ENCODE assay signal across 19 cellular contexts in the genomic region with DNA sequence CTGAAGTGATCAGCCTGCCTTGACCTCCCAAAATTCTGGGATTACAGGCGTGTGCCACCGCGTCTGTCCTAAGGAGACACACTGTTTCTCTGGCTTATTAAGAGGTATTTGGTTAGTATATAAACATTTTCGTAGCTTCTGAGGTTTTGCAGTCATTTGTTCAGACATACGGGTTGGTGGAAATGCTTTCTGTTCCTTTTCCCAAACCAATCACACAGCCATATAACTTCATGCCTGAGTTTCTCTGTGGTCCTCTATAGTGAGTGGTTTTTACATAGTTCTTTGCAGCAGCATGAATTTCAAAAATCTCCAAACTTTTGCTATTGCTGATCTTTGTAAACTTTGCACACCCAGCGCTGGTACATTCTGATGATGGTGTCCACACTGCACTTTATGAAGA.
DNase-seq lines count a peak whose midpoint lies in the region; ATAC-seq and TF ChIP-seq lines count a peak whose summit lies in the region.
"Had no signal": no experiment of that assay in that cellular context is flagged by ENCODE, and none has a peak within 500 bp of the region (broad histone marks: within the 10 kb centered on the region; RNA-seq: fewer than 3 reads in every experiment).

No MANE protein-coding gene starts in this region.

- H3K36me3 ChIP-seq in CD4-positive, alpha-beta memory T cell (ENCODE audit: insufficient read depth, low read length): no peaks in the 10 kb centered on the region
- H3K36me3 ChIP-seq in Loucy (ENCODE audit: insufficient read depth, low read length): no peaks in the 10 kb centered on the region
- H3K36me3 ChIP-seq in SK-N-SH (replicated peaks in 1 of 2; ENCODE audit: control insufficient read depth in 1 of 2, insufficient read depth in 2 of 2, low read length in 1 of 2): no peaks in the 10 kb centered on the region
- H3K36me3 ChIP-seq: HAP-1, right atrium auricular region had no signal

- H3K9me3 ChIP-seq in CD4-positive, alpha-beta memory T cell (ENCODE audit: control insufficient read depth in 1 of 2, low read length in 2 of 2): no peaks in the 10 kb centered on the region
- no peaks in the 10 kb centered on the region for H3K9me3 ChIP-seq in Loucy (ENCODE audit: insufficient read depth, low read depth, low read length)
- no peaks in the 10 kb centered on the region for H3K9me3 ChIP-seq in SK-N-SH
- H3K9me3 ChIP-seq: Caco-2, HAP-1, right atrium auricular region had no signal

- no peak for TF ChIP-seq CTCF in Loucy (conservative IDR thresholded peaks at IDR 0.05; ENCODE audit: low read length)
- no peak for TF ChIP-seq CTCF in osteocyte (IDR thresholded peaks at IDR 0.05)
- TF ChIP-seq CTCF in WTC11 (IDR thresholded peaks at IDR 0.05): no peak
- no peak for TF ChIP-seq CTCF in SK-N-SH (IDR thresholded peaks at IDR 0.05)

- H3K9me3 Mint-ChIP-seq in CD4-positive, alpha-beta memory T cell: no peaks in the 10 kb centered on the region
- no peaks in the 10 kb centered on the region for H3K9me3 Mint-ChIP-seq in activated naive CD8-positive, alpha-beta T cell treated with anti-CD3 and anti-CD28 coated beads for 36 hours
- no peaks in the 10 kb centered on the region for H3K9me3 Mint-ChIP-seq in osteocyte (ENCODE audit: unreplicated experiment)
- H3K9me3 Mint-ChIP-seq in WTC11: no peaks in the 10 kb centered on the region
- H3K9me3 Mint-ChIP-seq: activated T-cell treated with anti-CD3 and anti-CD28 coated beads, Interleukin-2, amount 50 U/mL, for 72 hours; brain; T-helper 1 cell treated with Interleukin-12 subunit alpha and Interleukin-12 subunit beta and Interleukin-4 antibody, amounts not matched to agents 30 μg/mL and 1 μg/mL, for 36 hours had no signal

- intact Hi-C loops in CD4-positive, alpha-beta memory T cell (cut with micrococcal nuclease): loop anchor here (5.0 kb wide), 1 partner anchor 184 kb away; no protein-coding TSS in a partner anchor

- no peak for TF ChIP-seq RAD21 in SK-N-SH (IDR thresholded peaks at IDR 0.05; ENCODE audit: low read length)

- no peaks in the 10 kb centered on the region for H3K27me3 Mint-ChIP-seq in CD4-positive, alpha-beta memory T cell
- H3K27me3 Mint-ChIP-seq in activated naive CD8-positive, alpha-beta T cell treated with anti-CD3 and anti-CD28 coated beads for 36 hours: no peaks in the 10 kb centered on the region
- H3K27me3 Mint-ChIP-seq in osteocyte (ENCODE audit: unreplicated experiment) (no peaks in the 10 kb centered on the region), WTC11 (ENCODE audit: low read depth) (no peaks in the 10 kb centered on the region)
- H3K27me3 Mint-ChIP-seq: brain had no signal

- peaks cover 43% of the 10 kb centered on the region for H3K4me1 ChIP-seq in CD4-positive, alpha-beta memory T cell (ENCODE audit: insufficient read depth, low read length)
- peaks cover 30% of the 10 kb centered on the region for H3K4me1 ChIP-seq in Loucy (ENCODE audit: insufficient read depth, low read length, poor library complexity, severe bottlenecking)
- peaks cover 18 to 29% of the 10 kb centered on the region in 2 experiments; a peak in 3 of 4 replicates for H3K4me1 ChIP-seq in SK-N-SH (ENCODE audit: control insufficient read depth in 1 of 2, insufficient read depth in 2 of 2, low read depth in 1 of 2, low read length in 1 of 2)

- WGBS in SK-N-SH (ENCODE audit: low lambda C conversion rate): 88% methylated on average over 6 of the region's 6 CpGs

- POLR2A ChIA-PET in CD4-positive, alpha-beta memory T cell (lab: Charles Lee; ENCODE audit: partially characterized antibody): no interaction called here
- POLR2A ChIA-PET in WTC11 (lab: Charles Lee): no interaction called here
- POLR2A ChIA-PET in SK-N-SH (lab: Yijun Ruan, JAX): no interaction called here

- H3F3A ChIP-seq in Loucy (ENCODE audit: low read depth) (no peaks in the 10 kb centered on the region), SK-N-SH (replicated peaks; ENCODE audit: insufficient read depth) (peaks cover 4% of the 10 kb centered on the region)

- H3K4me2 ChIP-seq in Loucy (ENCODE audit: low read depth, low read length, poor library complexity, severe bottlenecking) (peak overlapping the region; percentile 5), SK-N-SH (no peak overlapping the region)

- H3K9me2 ChIP-seq in Loucy (replicated peaks; ENCODE audit: low read depth, low read length) (no peaks in the 10 kb centered on the region), SK-N-SH (no peaks in the 10 kb centered on the region)

- DNase-seq in CD4-positive, alpha-beta memory T cell: no peak
- DNase-seq in activated naive CD8-positive, alpha-beta T cell treated with anti-CD3 and anti-CD28 coated beads for 36 hours: no peak
- DNase-seq in osteocyte (ENCODE audit: extremely low spot score, unreplicated experiment) (no peak), WTC11 (ENCODE audit: low spot score) (no peak), KG1 (lab: John Stamatoyannopoulos, UW) (no peak), SK-N-SH (no peak)
- DNase-seq: activated CD4-positive, CD25-positive, alpha-beta regulatory T cell; activated CD8-positive, alpha-beta memory T cell treated with anti-CD3 and anti-CD28 coated beads for 24 hours; activated T-cell treated with anti-CD3 and anti-CD28 coated beads, Interleukin-2, amount 50 U/mL, for 72 hours; Caco-2; kidney; NCI-H524 treated with DMSO at 0.1 percent for 48 hours; SHP77; stimulated activated CD4-positive, alpha-beta T cell treated with anti-CD3 and anti-CD28 coated beads, Interleukin-12 subunit alpha, Interleukin-12 subunit beta, amount 100 ng/mL, for 4 hours had no signal

- H2AFZ ChIP-seq in Loucy (ENCODE audit: low read length) (no peak overlapping the region), SK-N-SH (ENCODE audit: low read depth) (no peak overlapping the region)

- peak overlapping the region in 6 of 7 donors; percentile 3 to 74 (median 58) for H3K27ac Mint-ChIP-seq in CD4-positive, alpha-beta memory T cell
- peak overlapping the region; percentile 28 for H3K27ac Mint-ChIP-seq in activated naive CD8-positive, alpha-beta T cell treated with anti-CD3 and anti-CD28 coated beads for 36 hours
- H3K27ac Mint-ChIP-seq in osteocyte (ENCODE audit: unreplicated experiment) (peak overlapping the region; percentile 90), WTC11 (no peak overlapping the region; the same call in 1 of the 2 replicates)

- H3K4me3 Mint-ChIP-seq in CD4-positive, alpha-beta memory T cell: peak overlapping the region in 4 of 8 donors; percentile 6 to 47 (median 21)
- H3K4me3 Mint-ChIP-seq in activated naive CD8-positive, alpha-beta T cell treated with anti-CD3 and anti-CD28 coated beads for 36 hours: no peak overlapping the region
- H3K4me3 Mint-ChIP-seq in osteocyte (ENCODE audit: unreplicated experiment) (no peak overlapping the region), WTC11 (no peak overlapping the region)
- H3K4me3 Mint-ChIP-seq: brain; T-helper 1 cell treated with Interleukin-12 subunit alpha and Interleukin-12 subunit beta and Interleukin-4 antibody, amounts not matched to agents 30 μg/mL and 1 μg/mL, for 36 hours had no signal

- H3K36me3 Mint-ChIP-seq in CD4-positive, alpha-beta memory T cell: no peaks in the 10 kb centered on the region
- peaks cover 7% of the 10 kb centered on the region for H3K36me3 Mint-ChIP-seq in activated naive CD8-positive, alpha-beta T cell treated with anti-CD3 and anti-CD28 coated beads for 36 hours
- H3K36me3 Mint-ChIP-seq in osteocyte (ENCODE audit: unreplicated experiment): no peaks in the 10 kb centered on the region
- no peaks in the 10 kb centered on the region for H3K36me3 Mint-ChIP-seq in WTC11
- H3K36me3 Mint-ChIP-seq: brain had no signal

- H3K27ac ChIP-seq in CD4-positive, alpha-beta memory T cell (ENCODE audit: low read depth, low read length): no peak overlapping the region
- no peak overlapping the region for H3K27ac ChIP-seq in SK-N-SH (ENCODE audit: low read depth in 2 of 2, low read length in 1 of 2)
- H3K27ac ChIP-seq: right atrium auricular region had no signal

- H3K27me3 ChIP-seq in CD4-positive, alpha-beta memory T cell (ENCODE audit: insufficient read depth, low read length): no peaks in the 10 kb centered on the region
- H3K27me3 ChIP-seq in Loucy (ENCODE audit: insufficient read depth, low read length, poor library complexity, severe bottlenecking): no peaks in the 10 kb centered on the region
- H3K27me3 ChIP-seq in SK-N-SH (ENCODE audit: insufficient read depth): no peaks in the 10 kb centered on the region
- H3K27me3 ChIP-seq: right atrium auricular region had no signal

- ATAC-seq in WTC11: no peak

- H3K4me1 Mint-ChIP-seq in CD4-positive, alpha-beta memory T cell: peaks cover 57 to 89% (median 70%) of the 10 kb centered on the region in 4 donors
- peaks cover 73% of the 10 kb centered on the region for H3K4me1 Mint-ChIP-seq in activated naive CD8-positive, alpha-beta T cell treated with anti-CD3 and anti-CD28 coated beads for 36 hours
- H3K4me1 Mint-ChIP-seq in osteocyte (ENCODE audit: unreplicated experiment) (peaks cover 89% of the 10 kb centered on the region), WTC11 (peaks cover 68% of the 10 kb centered on the region)

- TF ChIP-seq EP300 in SK-N-SH (IDR thresholded peaks at IDR 0.05; ENCODE audit: borderline replicate concordance in 1 of 2, low read depth in 1 of 2, low read length in 1 of 2): no peak

- CTCF ChIA-PET in CD4-positive, alpha-beta memory T cell (lab: Charles Lee; ENCODE audit: partially characterized antibody): no interaction called here
- CTCF ChIA-PET in WTC11 (lab: Charles Lee): no interaction called here
- CTCF ChIA-PET in SK-N-SH (lab: Yijun Ruan, JAX): no interaction called here

- no peak overlapping the region for H3K4me3 ChIP-seq in CD4-positive, alpha-beta memory T cell (ENCODE audit: low read length in 2 of 2)
- H3K4me3 ChIP-seq in Loucy (ENCODE audit: low read length, poor library complexity, severe bottlenecking): no peak overlapping the region
- no peak overlapping the region for H3K4me3 ChIP-seq in SK-N-SH (ENCODE audit: low read depth in 2 of 2, low read length in 1 of 2)
- H3K4me3 ChIP-seq: HAP-1, right atrium auricular region had no signal

- H3K9ac ChIP-seq in Loucy (ENCODE audit: low read depth, low read length, poor library complexity, severe bottlenecking) (no peak overlapping the region), SK-N-SH (no peak overlapping the region)

- H4K20me1 ChIP-seq in Loucy (ENCODE audit: insufficient read depth, low read length, poor library complexity, severe bottlenecking) (peaks cover 8% of the 10 kb centered on the region), SK-N-SH (ENCODE audit: insufficient read depth) (peaks cover 8% of the 10 kb centered on the region)

- H3K79me2 ChIP-seq in Loucy (ENCODE audit: insufficient read depth, low read length) (no peaks in the 10 kb centered on the region; the same call in none of the 2 replicates), SK-N-SH (ENCODE audit: insufficient read depth) (peaks cover 53% of the 10 kb centered on the region)

TF ChIP-seq in SK-N-SH, 30 proteins besides CTCF, POLR2A, EP300 and RAD21:
- no peak for TF ChIP-seq MXI1 (IDR thresholded peaks at IDR 0.05; ENCODE audit: low read depth, low read length)
- TF ChIP-seq FOSL2 (IDR thresholded peaks at IDR 0.05; ENCODE audit: borderline replicate concordance, low read depth): no peak
- no peak for TF ChIP-seq CHD2 (IDR thresholded peaks at IDR 0.05; ENCODE audit: low read length, partially characterized antibody)
